19 cellular contexts compared by ENCODE assay signal in the genomic region with DNA sequence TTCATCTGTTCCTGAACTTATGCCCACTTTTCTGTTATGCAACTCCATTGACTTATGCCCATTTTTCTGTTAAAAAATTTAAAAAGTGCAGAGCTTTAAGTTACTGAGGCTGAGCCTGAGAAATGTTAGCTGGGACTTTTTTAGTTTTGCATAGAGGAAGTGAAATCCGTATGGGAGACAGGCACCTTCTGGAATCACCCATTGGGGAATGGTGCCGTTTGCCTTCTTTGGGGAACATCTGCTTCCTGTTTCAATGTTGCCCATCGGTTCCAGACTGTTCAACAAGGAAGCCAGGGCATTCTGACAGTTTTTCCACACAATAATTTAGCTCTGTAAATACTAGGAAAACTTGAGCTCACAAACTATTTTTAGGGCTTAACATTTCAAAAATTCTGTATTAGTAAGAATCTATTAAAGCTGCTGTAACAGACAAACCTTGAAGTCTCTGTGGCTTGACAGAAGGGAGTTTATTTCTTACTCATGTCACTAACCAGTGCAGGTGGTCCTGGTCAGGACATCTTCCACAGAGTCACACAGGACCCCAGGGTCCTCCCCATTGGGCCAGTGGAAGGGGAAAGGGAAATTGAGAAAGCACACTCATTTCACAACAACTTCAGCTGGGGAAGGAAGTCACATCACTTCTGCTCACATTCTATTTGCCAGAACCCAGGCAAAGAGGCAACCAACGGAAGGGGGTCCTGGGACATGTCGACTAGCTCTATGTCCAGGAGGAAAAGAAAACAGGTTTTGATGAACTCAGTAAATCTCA. TPM values are rescaled to one million over a fixed set of nuclear protein-coding genes. Genes with fewer than 3 reads are reported as not detected.
A peak's percentile ranks its signal among the peaks of the same experiment; 100 is the strongest.
DNase-seq lines count a peak whose midpoint lies in the region; ATAC-seq, FAIRE-seq and TF ChIP-seq lines count a peak whose summit lies in the region.
"Had no signal": no experiment of that assay in that cellular context is flagged by ENCODE, and none has a peak within 500 bp of the region (broad histone marks: within the 10 kb centered on the region; RNA-seq: fewer than 3 reads in every experiment).

No MANE protein-coding gene starts in this region.

- peaks cover 0 to 3% (median 0%) of the 10 kb centered on the region in 8 donors for H3K9me3 ChIP-seq in spleen

- H3K27ac ChIP-seq in spleen, result peak overlapping the region in 7 of 8 donors; percentile 35 to 88 (median 76)
- H3K27ac ChIP-seq: skin epidermis had no signal

- peaks cover 67% of the 10 kb centered on the region for H3K36me3 Mint-ChIP-seq in activated T-cell treated with anti-CD3 and anti-CD28 coated beads, Interleukin-2, amount 50 U/mL, for 24 hours (ENCODE audit: low read depth)

- peaks cover 14% of the 10 kb centered on the region for H3K9me3 Mint-ChIP-seq in activated T-cell treated with anti-CD3 and anti-CD28 coated beads, Interleukin-2, amount 50 U/mL, for 24 hours

- 18 to 44% (median 20%) methylated on average over 5 of the region's 5 CpGs for WGBS in spleen, 5 donors

- no peaks in the 10 kb centered on the region for H3K27me3 Mint-ChIP-seq in activated T-cell treated with anti-CD3 and anti-CD28 coated beads, Interleukin-2, amount 50 U/mL, for 24 hours
- H3K27me3 Mint-ChIP-seq: activated CD4-positive, alpha-beta memory T cell treated with anti-CD3 and anti-CD28 coated beads for 36 hours had no signal

- H3K4me1 ChIP-seq in spleen, result peaks cover 43 to 100% (median 93%) of the 10 kb centered on the region in 6 donors

- no peak for TF ChIP-seq POLR2A in spleen (IDR thresholded peaks at IDR 0.05)

- H3K27me3 ChIP-seq in spleen (replicated peaks in 1 of 7), result no peaks in the 10 kb centered on the region
- H3K27me3 ChIP-seq: stomach had no signal

- peak overlapping the region in 1 of 8 donors; percentile 1 for H3K4me3 ChIP-seq in spleen
- H3K4me3 ChIP-seq: skin epidermis, stomach had no signal

- intact Hi-C loops in spleen (cut with DNase I; ENCODE audit: low total_unique reads), result no loop called here

- H3K4me1 Mint-ChIP-seq in activated T-cell treated with anti-CD3 and anti-CD28 coated beads, Interleukin-2, amount 50 U/mL, for 24 hours (ENCODE audit: low read depth), result peaks cover 93% of the 10 kb centered on the region

- no peak for TF ChIP-seq CTCF in spleen (IDR thresholded peaks at IDR 0.05 in 8 of 11, conservative IDR thresholded peaks at IDR 0.05 in 3 of 11)

- FAIRE-seq in GM18507 (lab: Jason Lieb, UNC), result peak; percentile 91

- ATAC-seq in HG03108 (IDR thresholded peaks at IDR 0.05; ENCODE audit: unreplicated experiment), result no peak
- ATAC-seq in GM19463 (IDR thresholded peaks at IDR 0.05; ENCODE audit: unreplicated experiment), result no peak

- peak overlapping the region; percentile 87 for H3K27ac Mint-ChIP-seq in activated T-cell treated with anti-CD3 and anti-CD28 coated beads, Interleukin-2, amount 50 U/mL, for 24 hours
- H3K27ac Mint-ChIP-seq: activated CD4-positive, alpha-beta memory T cell treated with anti-CD3 and anti-CD28 coated beads for 36 hours had no signal

- H3K4me3 Mint-ChIP-seq in activated T-cell treated with anti-CD3 and anti-CD28 coated beads, Interleukin-2, amount 50 U/mL, for 24 hours, result peak overlapping the region; percentile 21
- H3K4me3 Mint-ChIP-seq: activated CD4-positive, alpha-beta memory T cell treated with anti-CD3 and anti-CD28 coated beads for 36 hours had no signal

- H3K36me3 ChIP-seq in spleen, result no peaks in the 10 kb centered on the region
- H3K36me3 ChIP-seq: stomach had no signal

- no peak for DNase-seq in activated T-cell treated with anti-CD3 and anti-CD28 coated beads, Interleukin-2, amount 50 U/mL, for 24 hours
- DNase-seq in activated T-cell treated with anti-CD3 and anti-CD28 coated beads, Interleukin-2, amount 50 U/mL, for 48 hours, result no peak
- DNase-seq in GM18507 (ENCODE audit: extremely low spot score, insufficient read length, low read depth) (no peak), OCI-M1 (lab: John Stamatoyannopoulos, UW) (peak; percentile 58), spleen (no peak), NCI-H2171 (lab: John Stamatoyannopoulos, UW) (no peak)
- DNase-seq: ACHN; activated CD4-positive, alpha-beta memory T cell treated with anti-CD3 and anti-CD28 coated beads for 36 hours; effector memory CD4-positive, alpha-beta T cell; GF-D8; NCI-H2029; NCI-H526 treated with DMSO at 0.1 percent for 48 hours; RPMI8226; stomach; T-helper 9 cell had no signal

RNA-seq across cellular contexts. Expression of gene PRKCB, which starts 17.2 kb away (rescaled TPM):
- 100 to 1,000 TPM; 169 to 284 (median 189) TPM for total RNA-seq in spleen
- polyA plus RNA-seq in spleen, result 10 to 100 TPM; 33.8 to 53.5 (median 39.3) TPM
- total RNA-seq: LHCN-M2 had no signal
